Comparison of ENCODE assay signal across 16 cellular contexts in the genomic region with DNA sequence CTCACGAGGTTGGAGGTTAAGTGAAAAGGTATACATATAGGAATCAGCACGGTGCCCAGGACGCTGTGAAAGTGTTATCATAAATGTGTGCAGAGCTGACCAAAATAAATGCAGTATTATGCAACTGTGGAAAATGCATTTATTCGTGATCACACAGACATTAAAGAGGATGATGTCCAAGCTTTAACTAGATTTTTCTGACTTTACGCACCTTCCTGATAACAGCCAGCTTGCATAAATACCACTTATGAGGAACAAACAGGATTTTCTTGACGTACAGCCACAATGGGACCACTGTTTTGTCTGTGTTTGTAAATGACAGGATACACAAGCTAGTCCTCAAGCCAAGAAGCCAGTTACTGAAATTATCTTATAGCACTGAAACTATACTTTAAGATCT.
DNase-seq lines count a peak whose midpoint lies in the region; ATAC-seq and TF ChIP-seq lines count a peak whose summit lies in the region.
"Had no signal": no experiment of that assay in that cellular context is flagged by ENCODE, and none has a peak within 500 bp of the region (broad histone marks: within the 10 kb centered on the region; RNA-seq: fewer than 3 reads in every experiment).

No MANE protein-coding gene starts in this region.

- peak overlapping the region; percentile 90 for H3K27ac Mint-ChIP-seq in progenitor cell of endocrine pancreas
- H3K27ac Mint-ChIP-seq: CD14-positive monocyte had no signal

- no peak overlapping the region for H3K4me3 ChIP-seq in hepatocyte

- H3K36me3 ChIP-seq in hepatocyte (replicated peaks; ENCODE audit: insufficient read depth, low read depth), result no peaks in the 10 kb centered on the region

- H3K4me3 Mint-ChIP-seq in progenitor cell of endocrine pancreas (ENCODE audit: low read depth), result peak overlapping the region; percentile 11
- H3K4me3 Mint-ChIP-seq: CD14-positive monocyte had no signal

- H3K4me1 Mint-ChIP-seq in progenitor cell of endocrine pancreas (ENCODE audit: low read depth), result peaks cover 66% of the 10 kb centered on the region
- H3K4me1 Mint-ChIP-seq: CD14-positive monocyte had no signal

- H3K79me2 ChIP-seq in hepatocyte, result no peaks in the 10 kb centered on the region

- WGBS in hepatocyte (ENCODE audit: low lambda C conversion rate, missing lambda C conversion rate), result 31% methylated on average over 6 of the region's 6 CpGs

- no peaks in the 10 kb centered on the region for H3K9me3 ChIP-seq in hepatocyte (ENCODE audit: low read depth)

- no peaks in the 10 kb centered on the region for H3K27me3 ChIP-seq in hepatocyte

- H3K27me3 Mint-ChIP-seq in progenitor cell of endocrine pancreas, result no peaks in the 10 kb centered on the region

- H3K4me2 ChIP-seq in hepatocyte, result peak overlapping the region; percentile 44
- H3K4me2 ChIP-seq: KMS-11 had no signal

- no peaks in the 10 kb centered on the region for H4K20me1 ChIP-seq in hepatocyte (ENCODE audit: insufficient read depth, poor library complexity, severe bottlenecking)

- H3K27ac ChIP-seq in VCaP (peak overlapping the region; percentile 78), hepatocyte (peak overlapping the region; percentile 98)
- H3K27ac ChIP-seq: KMS-11 had no signal

- no peak for TF ChIP-seq CTCF in VCaP (conservative IDR thresholded peaks at IDR 0.05)
- TF ChIP-seq CTCF in hepatocyte (IDR thresholded peaks at IDR 0.05; ENCODE audit: poor library complexity), result no peak
- TF ChIP-seq CTCF in progenitor cell of endocrine pancreas (IDR thresholded peaks at IDR 0.05; ENCODE audit: unreplicated experiment), result no peak

- no peaks in the 10 kb centered on the region for H3K36me3 Mint-ChIP-seq in progenitor cell of endocrine pancreas (ENCODE audit: insufficient read depth)
- H3K36me3 Mint-ChIP-seq: CD14-positive monocyte had no signal

- DNase-seq in HuH-7 (ENCODE audit: low spot score) (peak; percentile 45), hepatocyte (ENCODE audit: low spot score) (no peak), progenitor cell of endocrine pancreas (ENCODE audit: low spot score, unreplicated experiment) (no peak), GOT3 (lab: John Stamatoyannopoulos, UW) (no peak), NCI-H1436 (lab: John Stamatoyannopoulos, UW) (no peak)
- DNase-seq: AML-193; DMS 273 treated with DMSO at 0.1 percent for 48 hours; GF-D8; MV-4-11; NCI-H187; NK-92 treated with Interleukin-12 subunit alpha and Interleukin-12 subunit beta, amount 100 ng/mL, for 24 hours had no signal

- no peak overlapping the region for H2AFZ ChIP-seq in hepatocyte

- H3K9me2 ChIP-seq in hepatocyte (replicated peaks; ENCODE audit: insufficient read depth), result no peaks in the 10 kb centered on the region

- H3K9me3 Mint-ChIP-seq in progenitor cell of endocrine pancreas (ENCODE audit: low read depth), result peaks cover 2% of the 10 kb centered on the region

- no peak for ATAC-seq in GM19463 (IDR thresholded peaks at IDR 0.05; ENCODE audit: unreplicated experiment)
- ATAC-seq: Right ventricle myocardium inferior had no signal

- peaks cover 61% of the 10 kb centered on the region for H3K4me1 ChIP-seq in hepatocyte (ENCODE audit: insufficient read depth)
